Comparison of ENCODE assay signal across 9 cellular contexts in genomic region chr12:70609203-70609602, GRCh38. TPM values are rescaled to one million over a fixed set of nuclear protein-coding genes. Genes with fewer than 3 reads are reported as not detected.
DNase-seq lines count a peak whose midpoint lies in the region; ATAC-seq and TF ChIP-seq lines count a peak whose summit lies in the region.
"Had no signal": no experiment of that assay in that cellular context is flagged by ENCODE, and none has a peak within 500 bp of the region (broad histone marks: within the 10 kb centered on the region; RNA-seq: fewer than 3 reads in every experiment).

No MANE protein-coding gene starts in this region.

- H3K4me3 Mint-ChIP-seq in mesothelial cell of epicardium, result peak overlapping the region; percentile 79
- H3K4me3 Mint-ChIP-seq: activated naive CD4-positive, alpha-beta T cell treated with anti-CD3 and anti-CD28 coated beads for 36 hours had no signal

- H3K27ac ChIP-seq in heart left ventricle (peak overlapping the region; percentile 68 to 90 (median 78)), vagina (no peak overlapping the region), OCI-LY7 (ENCODE audit: low read depth, low read length, poor library complexity, severe bottlenecking) (no peak overlapping the region)

- TF ChIP-seq CTCF in heart left ventricle (IDR thresholded peaks at IDR 0.05) (no peak), mesothelial cell of epicardium (IDR thresholded peaks at IDR 0.05; ENCODE audit: unreplicated experiment) (no peak), vagina (IDR thresholded peaks at IDR 0.05) (no peak), OCI-LY7 (conservative IDR thresholded peaks at IDR 0.05; ENCODE audit: low read length) (no peak), GM10266 (IDR thresholded peaks at IDR 0.05; ENCODE audit: control insufficient read depth, insufficient read depth, low read depth, missing control alignments) (no peak)

- H3K9me3 ChIP-seq in heart left ventricle (no peaks in the 10 kb centered on the region), vagina (no peaks in the 10 kb centered on the region), OCI-LY7 (ENCODE audit: low read length) (no peaks in the 10 kb centered on the region)

- peaks cover 19% of the 10 kb centered on the region for H3K4me1 Mint-ChIP-seq in mesothelial cell of epicardium

- H3K4me3 ChIP-seq in heart left ventricle (peak overlapping the region; percentile 24 to 73 (median 60)), vagina (peak overlapping the region; percentile 38 to 53), OCI-LY7 (ENCODE audit: low read depth, low read length, poor library complexity, severe bottlenecking) (no peak overlapping the region)

- no TSS peak for BruUV-seq in OCI-LY7 (replicated peaks; lab: Mats Ljungman, UMichigan)

- H3K27me3 ChIP-seq in heart left ventricle (peaks cover 0 to 21% (median 0%) of the 10 kb centered on the region in 9 donors), vagina (no peaks in the 10 kb centered on the region)

- no peak for DNase-seq in heart left ventricle
- DNase-seq in left ventricle myocardium superior, result no peak
- DNase-seq in dermis blood vessel endothelial cell, result peak; percentile 28
- DNase-seq in mesothelial cell of epicardium (ENCODE audit: low spot score in 2 of 2, unreplicated experiment in 2 of 2), result no peak
- DNase-seq in vagina (ENCODE audit: extremely low spot score in 2 of 2), result no peak
- DNase-seq in OCI-LY7 (ENCODE audit: low spot score), result no peak
- DNase-seq in NCI-H82 (lab: John Stamatoyannopoulos, UW), result no peak
- no peak for DNase-seq in GM10266 (ENCODE audit: extremely low spot score)
- DNase-seq: activated naive CD4-positive, alpha-beta T cell treated with anti-CD3 and anti-CD28 coated beads for 36 hours had no signal

- H3K4me2 ChIP-seq in OCI-LY7 (ENCODE audit: low read length), result no peak overlapping the region

- no peak overlapping the region for H3K27ac Mint-ChIP-seq in mesothelial cell of epicardium
- H3K27ac Mint-ChIP-seq: activated naive CD4-positive, alpha-beta T cell treated with anti-CD3 and anti-CD28 coated beads for 36 hours had no signal

- CTCF ChIA-PET in OCI-LY7 (lab: Charles Lee; ENCODE audit: unreplicated experiment), result interaction anchor here (0.6 kb wide), 1 partner anchor 350 kb away, joined by 5 read pairs; no protein-coding TSS in a partner anchor

- no peaks in the 10 kb centered on the region for H4K20me1 ChIP-seq in OCI-LY7 (ENCODE audit: insufficient read depth, low read length)

- intact Hi-C loops in heart left ventricle (cut with DNase I) (loop anchor here in 2 of 10 donors (5.0 to 10.0 kb wide), 2 partner anchors 38 to 56 kb away; no protein-coding TSS in a partner anchor), left ventricle myocardium superior (cut with micrococcal nuclease) (no loop called here), vagina (cut with DNase I) (no loop called here), OCI-LY7 (cut with micrococcal nuclease; ENCODE audit: unreplicated experiment) (no loop called here)

- peaks cover 8% of the 10 kb centered on the region for H3K9me3 Mint-ChIP-seq in mesothelial cell of epicardium
- H3K9me3 Mint-ChIP-seq: activated naive CD4-positive, alpha-beta T cell treated with anti-CD3 and anti-CD28 coated beads for 36 hours had no signal

- ATAC-seq in heart left ventricle (peak in 1 of 4 donors; percentile 13), left ventricle myocardium superior (no peak)

- no peaks in the 10 kb centered on the region for H3K36me3 Mint-ChIP-seq in mesothelial cell of epicardium

- POLR2A ChIA-PET in OCI-LY7 (lab: Charles Lee), result no interaction called here

- H3K4me1 ChIP-seq in heart left ventricle (peaks cover 0 to 35% (median 9%) of the 10 kb centered on the region in 12 donors), vagina (peaks cover 5% of the 10 kb centered on the region), OCI-LY7 (ENCODE audit: insufficient read depth, low read length, poor library complexity, severe bottlenecking) (no peaks in the 10 kb centered on the region)

- no peak overlapping the region for H2AFZ ChIP-seq in OCI-LY7 (ENCODE audit: low read length)

- no peaks in the 10 kb centered on the region for H3K9me2 ChIP-seq in OCI-LY7 (ENCODE audit: insufficient read depth, low read length)

- 58 to 81% (median 64%) methylated on average over 2 of the region's 2 CpGs for WGBS in heart left ventricle, 4 donors

- H3K27me3 Mint-ChIP-seq in mesothelial cell of epicardium (ENCODE audit: low read depth), result peaks cover 59% of the 10 kb centered on the region

- H3K79me2 ChIP-seq in OCI-LY7 (ENCODE audit: insufficient read depth, low read depth, low read length), result no peaks in the 10 kb centered on the region

- TF ChIP-seq POLR2A in heart left ventricle (IDR thresholded peaks at IDR 0.05), result no peak
- TF ChIP-seq POLR2A in vagina (IDR thresholded peaks at IDR 0.05), result no peak

- H3K36me3 ChIP-seq in heart left ventricle (peaks cover 0 to 3% (median 0%) of the 10 kb centered on the region in 9 donors), vagina (no peaks in the 10 kb centered on the region), OCI-LY7 (ENCODE audit: insufficient read depth, low read length) (no peaks in the 10 kb centered on the region)

RNA-seq across cellular contexts. Expression of gene PTPRB, which starts 28.0 kb away (rescaled TPM):
- total RNA-seq in heart left ventricle (10 to 100 TPM; 27.3 to 41.5 (median 34.7) TPM), left ventricle myocardium superior (34.4 TPM), dermis blood vessel endothelial cell (135 and 169 TPM in 2 replicates), mesothelial cell of epicardium (1.7 to 2.2 TPM (median 1.9 TPM) in 3 replicates), vagina (21.9 TPM), OCI-LY7 (2022) (not detected in 2 replicates)
- polyA plus RNA-seq in heart left ventricle, result 10 to 100 TPM; 17.0 to 19.3 TPM
- not detected in 2 replicates for total RNA-seq in OCI-LY7 (2014; rRNA removed; shearing (Covaris generic))
- total RNA-seq: activated naive CD4-positive, alpha-beta T cell treated with anti-CD3 and anti-CD28 coated beads for 36 hours had no signal

Comparison
In these comparisons a context has a peak if more than half of its experiments do, and no peak if none do; other contexts are left out.
1. H3K27ac ChIP-seq: peak in heart left ventricle (12 of 12); none in vagina (single experiment) and OCI-LY7 (single experiment).